In genomic region chr10:43846187-43846680, GRCh38 we compare ENCODE assay signal across 10 cellular contexts.
DNase-seq lines count a peak whose midpoint lies in the region; ATAC-seq and TF ChIP-seq lines count a peak whose summit lies in the region.
"Had no signal": no experiment of that assay in that cellular context is flagged by ENCODE, and none has a peak within 500 bp of the region (broad histone marks: within the 10 kb centered on the region; RNA-seq: fewer than 3 reads in every experiment).

No MANE protein-coding gene starts in this region.

- H3K9me3 Mint-ChIP-seq in stimulated activated effector memory CD8-positive, alpha-beta T cell treated with anti-CD3 and anti-CD28 coated beads, Interleukin-12 subunit alpha, Interleukin-12 subunit beta, amount 100 ng/mL, for 72 hours = no peaks in the 10 kb centered on the region
- H3K9me3 Mint-ChIP-seq in glutamatergic neuron (ENCODE audit: unreplicated experiment) = no peaks in the 10 kb centered on the region

- peak overlapping the region in 9 of 10 donors; percentile 33 to 89 (median 57) for H3K27ac ChIP-seq in heart right ventricle
- H3K27ac ChIP-seq: HL-60 had no signal

- no peaks in the 10 kb centered on the region for H3K27me3 ChIP-seq in heart right ventricle

- no peaks in the 10 kb centered on the region for H3K36me3 ChIP-seq in heart right ventricle

- intact Hi-C loops in heart right ventricle (cut with DNase I) = loop anchor here in 2 of 10 donors (5.0 to 10.0 kb wide), 2 partner anchors 139 to 151 kb away; no protein-coding TSS in a partner anchor

- ATAC-seq in HG02759 (IDR thresholded peaks at IDR 0.05; ENCODE audit: unreplicated experiment) (peak; percentile 43), heart right ventricle (peak; percentile 68 to 86 (median 76)), GM21529 (IDR thresholded peaks at IDR 0.05; ENCODE audit: unreplicated experiment) (no peak)
- peak; percentile 70 for ATAC-seq in stimulated activated effector memory CD8-positive, alpha-beta T cell treated with anti-CD3 and anti-CD28 coated beads, Interleukin-12 subunit alpha, Interleukin-12 subunit beta, amount 100 ng/mL, for 72 hours

- peaks cover 3% of the 10 kb centered on the region for H3K27me3 Mint-ChIP-seq in glutamatergic neuron (ENCODE audit: unreplicated experiment)

- H3K4me1 ChIP-seq in heart right ventricle = peaks cover 0 to 42% (median 18%) of the 10 kb centered on the region in 9 donors

- H3K4me3 ChIP-seq in heart right ventricle = peak overlapping the region in 3 of 10 donors; percentile 15 to 31 (median 26)
- H3K4me3 ChIP-seq: skin epidermis had no signal

- H3K4me3 Mint-ChIP-seq in stimulated activated effector memory CD8-positive, alpha-beta T cell treated with anti-CD3 and anti-CD28 coated beads, Interleukin-12 subunit alpha, Interleukin-12 subunit beta, amount 100 ng/mL, for 72 hours = peak overlapping the region; percentile 68
- H3K4me3 Mint-ChIP-seq in glutamatergic neuron (ENCODE audit: unreplicated experiment) = no peak overlapping the region

- peak; percentile 22 for DNase-seq in activated T-cell treated with anti-CD3 and anti-CD28 coated beads for 48 hours (ENCODE audit: low read depth)
- DNase-seq in heart right ventricle = peak; percentile 50 to 54
- DNase-seq in stimulated activated effector memory CD8-positive, alpha-beta T cell treated with anti-CD3 and anti-CD28 coated beads, Interleukin-12 subunit alpha, Interleukin-12 subunit beta, amount 100 ng/mL, for 72 hours (ENCODE audit: low spot score in 2 of 2) = peak in 1 of 2 donors; percentile 49
- DNase-seq in DMS79 treated with DMSO at 0.1 percent for 48 hours (lab: John Stamatoyannopoulos, UW) = no peak
- no peak for DNase-seq in glutamatergic neuron
- DNase-seq in NCI-H1694 (lab: John Stamatoyannopoulos, UW) = no peak

- TF ChIP-seq CTCF in heart right ventricle (IDR thresholded peaks at IDR 0.05) (peak in 2 of 9 donors; percentile 33 to 40), glutamatergic neuron (IDR thresholded peaks at IDR 0.05; ENCODE audit: partially characterized antibody, unreplicated experiment) (no peak)

- 54 to 71% methylated on average over 11 of the region's 11 CpGs for WGBS in heart right ventricle, 2 donors

- peak overlapping the region; percentile 88 for H3K27ac Mint-ChIP-seq in stimulated activated effector memory CD8-positive, alpha-beta T cell treated with anti-CD3 and anti-CD28 coated beads, Interleukin-12 subunit alpha, Interleukin-12 subunit beta, amount 100 ng/mL, for 72 hours
- no peak overlapping the region for H3K27ac Mint-ChIP-seq in glutamatergic neuron (ENCODE audit: unreplicated experiment)

- no peaks in the 10 kb centered on the region for H3K9me3 ChIP-seq in heart right ventricle

- no peaks in the 10 kb centered on the region for H3K36me3 Mint-ChIP-seq in stimulated activated effector memory CD8-positive, alpha-beta T cell treated with anti-CD3 and anti-CD28 coated beads, Interleukin-12 subunit alpha, Interleukin-12 subunit beta, amount 100 ng/mL, for 72 hours
- H3K36me3 Mint-ChIP-seq in glutamatergic neuron (ENCODE audit: unreplicated experiment) = no peaks in the 10 kb centered on the region

- peaks cover 23% of the 10 kb centered on the region for H3K4me1 Mint-ChIP-seq in stimulated activated effector memory CD8-positive, alpha-beta T cell treated with anti-CD3 and anti-CD28 coated beads, Interleukin-12 subunit alpha, Interleukin-12 subunit beta, amount 100 ng/mL, for 72 hours
- no peaks in the 10 kb centered on the region for H3K4me1 Mint-ChIP-seq in glutamatergic neuron (ENCODE audit: low read depth, unreplicated experiment)

Comparison
In these comparisons a context has a peak if more than half of its experiments do, and no peak if none do; other contexts are left out.
1. DNase-seq: peak in activated T-cell treated with anti-CD3 and anti-CD28 coated beads for 48 hours (single experiment) and heart right ventricle (2 of 2); none in DMS79 treated with DMSO at 0.1 percent for 48 hours (single experiment), glutamatergic neuron (single experiment) and NCI-H1694 (single experiment).